Comparison of ENCODE assay signal across 11 cellular contexts in genomic region chr19:50341091-50341564, GRCh38. TPM values are rescaled to one million over a fixed set of nuclear protein-coding genes. Genes with fewer than 3 reads are reported as not detected.
A peak's percentile ranks its signal among the peaks of the same experiment; 100 is the strongest.
DNase-seq lines count a peak whose midpoint lies in the region; ATAC-seq lines count a peak whose summit lies in the region.
"Had no signal": no experiment of that assay in that cellular context is flagged by ENCODE, and none has a peak within 500 bp of the region (broad histone marks: within the 10 kb centered on the region; RNA-seq: fewer than 3 reads in every experiment).

No MANE protein-coding gene starts in this region.

- ATAC-seq in GM18858 (IDR thresholded peaks at IDR 0.05; ENCODE audit: unreplicated experiment) = peak; percentile 53
- peak; percentile 79 for ATAC-seq in HG02610 (IDR thresholded peaks at IDR 0.05; ENCODE audit: unreplicated experiment)

- H3K9me3 ChIP-seq in mononuclear cell (ENCODE audit: low read depth, low read length) = no peaks in the 10 kb centered on the region

- peak overlapping the region; percentile 6 for H3K4me3 ChIP-seq in mononuclear cell (ENCODE audit: low read length)
- H3K4me3 ChIP-seq: upper lobe of left lung had no signal

- peaks cover 80% of the 10 kb centered on the region for H3K4me1 ChIP-seq in mononuclear cell (ENCODE audit: insufficient read depth, low read length)

- no peaks in the 10 kb centered on the region for H3K27me3 ChIP-seq in mononuclear cell (ENCODE audit: insufficient read depth, low read length)
- H3K27me3 ChIP-seq: brain microvascular endothelial cell, upper lobe of left lung had no signal

- DNase-seq in MV-4-11 (lab: John Stamatoyannopoulos, UW) = peak; percentile 100
- no peak for DNase-seq in RKO (ENCODE audit: low spot score)
- no peak for DNase-seq in DMS79 treated with DMSO at 0.1 percent for 48 hours (lab: John Stamatoyannopoulos, UW)
- no peak for DNase-seq in Kasumi-1 (lab: John Stamatoyannopoulos, UW)
- DNase-seq: activated CD4-positive, alpha-beta T cell treated with anti-CD3 and anti-CD28 coated beads for 1 hour; brain microvascular endothelial cell; NCI-H69; upper lobe of left lung had no signal

RNA-seq across cellular contexts. Expression of gene KCNC3, which starts 12.0 kb away (rescaled TPM):
- 2.1 TPM for total RNA-seq in mononuclear cell

RNA-seq across cellular contexts. Expression of gene NAPSA, which starts 24.3 kb away (rescaled TPM):
- not detected for total RNA-seq in mononuclear cell

RNA-seq across cellular contexts. Expression of gene NR1H2, which starts 35.1 kb away (rescaled TPM):
- total RNA-seq in mononuclear cell = 125 TPM

RNA-seq across cellular contexts. Expression of gene POLD1, which starts 43.0 kb away (rescaled TPM):
- total RNA-seq in mononuclear cell = 7.7 TPM
